Comparison of ENCODE assay signal across 26 cellular contexts in genomic region chr2:16067037-16067406, GRCh38.
"Had no signal": no experiment of that assay in that cellular context is flagged by ENCODE, and none has a peak within 500 bp of the region (broad histone marks: within the 10 kb centered on the region; RNA-seq: fewer than 3 reads in every experiment).

No MANE protein-coding gene starts in this region.

- H3K4me3 ChIP-seq: ascending aorta, breast epithelium, cardiac muscle cell, colonic mucosa, esophagus squamous epithelium had no signal

- H3K27me3 ChIP-seq: ascending aorta, breast epithelium, cardiac muscle cell, colonic mucosa, esophagus squamous epithelium had no signal

- H3K27ac Mint-ChIP-seq: activated CD4-positive, alpha-beta memory T cell treated with anti-CD3 and anti-CD28 coated beads, Interleukin-2, amount 10 ng/mL, durations not matched to agents 7 days and 5 days; activated CD4-positive, alpha-beta T cell treated with anti-CD3 and anti-CD28 coated beads, Interleukin-2, amount 10 ng/mL, durations not matched to agents 7 days and 5 days; activated naive CD4-positive, alpha-beta T cell treated with anti-CD3 and anti-CD28 coated beads, Interleukin-2, amount 10 ng/mL, durations not matched to agents 7 days and 5 days; activated naive CD4-positive, alpha-beta T cell treated with anti-CD3 and anti-CD28 coated beads, Interleukin-2, amount 50 U/mL, for 72 hours; activated naive CD8-positive, alpha-beta T cell treated with anti-CD3 and anti-CD28 coated beads, Interleukin-2, amount 10 ng/mL, durations not matched to agents 7 days and 5 days; activated T-cell treated with anti-CD3 and anti-CD28 coated beads, Interleukin-2, amount 50 U/mL, for 24 hours; activated T-cell treated with anti-CD3 and anti-CD28 coated beads, Interleukin-2, amount 50 U/mL, for 72 hours; brain; WTC11 had no signal

- H3K27me3 Mint-ChIP-seq: activated CD4-positive, alpha-beta memory T cell treated with anti-CD3 and anti-CD28 coated beads, Interleukin-2, amount 10 ng/mL, durations not matched to agents 7 days and 5 days; activated CD4-positive, alpha-beta T cell treated with anti-CD3 and anti-CD28 coated beads, Interleukin-2, amount 10 ng/mL, durations not matched to agents 7 days and 5 days; activated naive CD4-positive, alpha-beta T cell treated with anti-CD3 and anti-CD28 coated beads, Interleukin-2, amount 10 ng/mL, durations not matched to agents 7 days and 5 days; activated naive CD8-positive, alpha-beta T cell treated with anti-CD3 and anti-CD28 coated beads, Interleukin-2, amount 10 ng/mL, durations not matched to agents 7 days and 5 days; activated T-cell treated with anti-CD3 and anti-CD28 coated beads, Interleukin-2, amount 50 U/mL, for 24 hours had no signal

- H3K36me3 ChIP-seq: ascending aorta, breast epithelium, cardiac muscle cell, colonic mucosa, esophagus squamous epithelium had no signal

- ATAC-seq: activated naive CD4-positive, alpha-beta T cell treated with anti-CD3 and anti-CD28 coated beads, Interleukin-2, amount 50 U/mL, for 72 hours; activated T-cell treated with anti-CD3 and anti-CD28 coated beads, Interleukin-2, amount 50 U/mL, for 72 hours; WTC11 had no signal

- DNase-seq: activated CD4-positive, alpha-beta memory T cell treated with anti-CD3 and anti-CD28 coated beads, Interleukin-2, amount 10 ng/mL, durations not matched to agents 7 days and 5 days; activated CD4-positive, alpha-beta T cell treated with anti-CD3 and anti-CD28 coated beads for 1 hour; activated CD4-positive, alpha-beta T cell treated with anti-CD3 and anti-CD28 coated beads for 4 hours; activated CD4-positive, alpha-beta T cell treated with anti-CD3 and anti-CD28 coated beads, Interleukin-2, amount 10 ng/mL, durations not matched to agents 7 days and 5 days; activated CD4-positive, alpha-beta T cell treated with anti-CD3 and anti-CD28 coated beads, Interleukin-2, amount 50 U/mL, for 4 hours; activated CD8-positive, alpha-beta memory T cell treated with anti-CD3 and anti-CD28 coated beads, Interleukin-2, amount 50 U/mL, for 48 hours; activated gamma-delta T cell; activated naive CD4-positive, alpha-beta T cell; activated naive CD4-positive, alpha-beta T cell treated with anti-CD3 and anti-CD28 coated beads, Interleukin-2, amount 10 ng/mL, durations not matched to agents 7 days and 5 days; activated naive CD8-positive, alpha-beta T cell treated with anti-CD3 and anti-CD28 coated beads, Interleukin-2, amount 10 ng/mL, durations not matched to agents 7 days and 5 days; activated T-cell treated with anti-CD3 and anti-CD28 coated beads for 4 hours; activated T-cell treated with anti-CD3 and anti-CD28 coated beads, Interleukin-2, amount 50 U/mL, for 24 hours; activated T-cell treated with anti-CD3 and anti-CD28 coated beads, Interleukin-2, amount 50 U/mL, for 72 hours; central memory CD4-positive, alpha-beta T cell; cerebellar nuclear complex; colonic mucosa; effector CD8-positive, alpha-beta T cell; esophagus squamous epithelium; head of caudate nucleus; T-helper 2 cell had no signal

- H3K4me3 Mint-ChIP-seq: activated CD4-positive, alpha-beta memory T cell treated with anti-CD3 and anti-CD28 coated beads, Interleukin-2, amount 10 ng/mL, durations not matched to agents 7 days and 5 days; activated CD4-positive, alpha-beta T cell treated with anti-CD3 and anti-CD28 coated beads, Interleukin-2, amount 10 ng/mL, durations not matched to agents 7 days and 5 days; activated naive CD4-positive, alpha-beta T cell treated with anti-CD3 and anti-CD28 coated beads, Interleukin-2, amount 10 ng/mL, durations not matched to agents 7 days and 5 days; activated naive CD8-positive, alpha-beta T cell treated with anti-CD3 and anti-CD28 coated beads, Interleukin-2, amount 10 ng/mL, durations not matched to agents 7 days and 5 days; activated T-cell treated with anti-CD3 and anti-CD28 coated beads, Interleukin-2, amount 50 U/mL, for 24 hours; activated T-cell treated with anti-CD3 and anti-CD28 coated beads, Interleukin-2, amount 50 U/mL, for 72 hours; brain; WTC11 had no signal

- H3K4me1 ChIP-seq: ascending aorta, breast epithelium, colonic mucosa, esophagus squamous epithelium had no signal

- H3K36me3 Mint-ChIP-seq: activated naive CD8-positive, alpha-beta T cell treated with anti-CD3 and anti-CD28 coated beads, Interleukin-2, amount 10 ng/mL, durations not matched to agents 7 days and 5 days had no signal

- H3K9me3 ChIP-seq: colonic mucosa had no signal

- H3K4me1 Mint-ChIP-seq: activated CD4-positive, alpha-beta memory T cell treated with anti-CD3 and anti-CD28 coated beads, Interleukin-2, amount 10 ng/mL, durations not matched to agents 7 days and 5 days; activated CD4-positive, alpha-beta T cell treated with anti-CD3 and anti-CD28 coated beads, Interleukin-2, amount 10 ng/mL, durations not matched to agents 7 days and 5 days; activated naive CD4-positive, alpha-beta T cell treated with anti-CD3 and anti-CD28 coated beads, Interleukin-2, amount 10 ng/mL, durations not matched to agents 7 days and 5 days; activated naive CD8-positive, alpha-beta T cell treated with anti-CD3 and anti-CD28 coated beads, Interleukin-2, amount 10 ng/mL, durations not matched to agents 7 days and 5 days had no signal
